Comparison of ENCODE assay signal across 6 cellular contexts in genomic region chr16:28689425-28689824, GRCh38. TPM values are rescaled to one million over a fixed set of nuclear protein-coding genes. Genes with fewer than 3 reads are reported as not detected.
"Had no signal": no experiment of that assay in that cellular context is flagged by ENCODE, and none has a peak within 500 bp of the region (broad histone marks: within the 10 kb centered on the region; RNA-seq: fewer than 3 reads in every experiment).

No MANE protein-coding gene starts in this region.

RNA-seq across cellular contexts. Expression of gene NPIPB8, which starts 51.6 kb away (rescaled TPM):
- total RNA-seq: ascending aorta, breast epithelium, cardiac muscle cell, epithelial cell of proximal tubule, esophagus muscularis mucosa had no signal
- polyA plus RNA-seq: foreskin keratinocyte had no signal
